1 cellular context compared by ENCODE assay signal in genomic region chr11:73375830-73376167, GRCh38.
TF ChIP-seq lines count a peak whose summit lies in the region.

No MANE protein-coding gene starts in this region.

TF ChIP-seq in GM23338, 12 proteins besides CTCF, POLR2A, EP300 and RAD21 (continued from another document):
- no peak for TF ChIP-seq ZNF462 (CRISPR knock-in tag; IDR thresholded peaks at IDR 0.05)
- TF ChIP-seq POLR2AphosphoS5 (IDR thresholded peaks at IDR 0.05; ENCODE audit: low read depth), result no peak
- TF ChIP-seq NANOG (IDR thresholded peaks at IDR 0.05; ENCODE audit: borderline replicate concordance), result no peak
- no peak for TF ChIP-seq EZH2 (IDR thresholded peaks at IDR 0.05; ENCODE audit: low read depth, unreplicated experiment)
- TF ChIP-seq ZNF331 (CRISPR knock-in tag; IDR thresholded peaks at IDR 0.05; ENCODE audit: low read depth), result no peak
- no peak for TF ChIP-seq EZH2phosphoT487 (IDR thresholded peaks at IDR 0.05; ENCODE audit: unreplicated experiment)
- no peak for TF ChIP-seq CREB1 (CRISPR knock-in tag; IDR thresholded peaks at IDR 0.05; ENCODE audit: low read depth)
- TF ChIP-seq ZNF114 (CRISPR knock-in tag; IDR thresholded peaks at IDR 0.05), result no peak
- TF ChIP-seq STAT1 (IDR thresholded peaks at IDR 0.05; ENCODE audit: unreplicated experiment), result no peak
- TF ChIP-seq JUNB (IDR thresholded peaks at IDR 0.05; ENCODE audit: unreplicated experiment), result no peak
